Comparison of ENCODE assay signal across 8 cellular contexts in genomic region chr14:49975286-49975685, GRCh38.
DNase-seq lines count a peak whose midpoint lies in the region; ATAC-seq and TF ChIP-seq lines count a peak whose summit lies in the region.

No MANE protein-coding gene starts in this region.

- H3K4me3 ChIP-seq in SU-DHL-6 (ENCODE audit: insufficient read depth, low read length, poor library complexity, severe bottlenecking) (no peak overlapping the region), fibroblast of pulmonary artery (replicated peaks; ENCODE audit: low read depth, low read length) (no peak overlapping the region), spleen (no peak overlapping the region)

- H3K27ac ChIP-seq in SU-DHL-6 (ENCODE audit: low read depth, low read length) (peak overlapping the region; percentile 89), spleen (peak overlapping the region in 7 of 8 donors; percentile 46 to 96 (median 90))

- H2AFZ ChIP-seq in SU-DHL-6 (ENCODE audit: low read depth, low read length, severe bottlenecking), result no peak overlapping the region

- no peaks in the 10 kb centered on the region for H4K20me1 ChIP-seq in SU-DHL-6 (ENCODE audit: low read depth, low read length)

- ATAC-seq in GM19397 (IDR thresholded peaks at IDR 0.05; ENCODE audit: unreplicated experiment), result no peak

- TF ChIP-seq POLR2A in spleen (IDR thresholded peaks at IDR 0.05), result no peak

- H3K4me2 ChIP-seq in SU-DHL-6 (ENCODE audit: low read depth, low read length, poor library complexity, severe bottlenecking), result peak overlapping the region; percentile 53

- TF ChIP-seq CTCF in SU-DHL-6 (IDR thresholded peaks at IDR 0.05; ENCODE audit: insufficient read depth, low read length, poor library complexity, severe bottlenecking) (no peak), fibroblast of pulmonary artery (IDR thresholded peaks at IDR 0.05; ENCODE audit: low read length, missing control alignments) (no peak), spleen (IDR thresholded peaks at IDR 0.05 in 8 of 11, conservative IDR thresholded peaks at IDR 0.05 in 3 of 11) (no peak)

- peaks cover 43 to 99% (median 85%) of the 10 kb centered on the region in 6 donors for H3K4me1 ChIP-seq in spleen

- DNase-seq in GM04504 (ENCODE audit: low read depth) (peak; percentile 79), fibroblast of pulmonary artery (ENCODE audit: low read depth) (peak; percentile 89), spleen (no peak), NCI-H748 treated with DMSO at 0.1 percent for 48 hours (lab: John Stamatoyannopoulos, UW) (no peak), UCSD-AML1 (lab: John Stamatoyannopoulos, UW; ENCODE audit: unreplicated experiment) (no peak)
- no peak for DNase-seq in activated CD4-positive, alpha-beta T cell treated with anti-CD3 and anti-CD28 coated beads for 4 hours

- H3K36me3 ChIP-seq in SU-DHL-6 (ENCODE audit: low read length), result no peaks in the 10 kb centered on the region
- H3K36me3 ChIP-seq in spleen, result no peaks in the 10 kb centered on the region

- H3F3A ChIP-seq in SU-DHL-6 (ENCODE audit: insufficient read depth), result peaks cover 55% of the 10 kb centered on the region

- no peaks in the 10 kb centered on the region for H3K79me2 ChIP-seq in SU-DHL-6 (ENCODE audit: insufficient read depth, low read length)

- H3K9me3 ChIP-seq in SU-DHL-6 (ENCODE audit: insufficient read depth, low read length), result no peaks in the 10 kb centered on the region
- no peaks in the 10 kb centered on the region for H3K9me3 ChIP-seq in spleen

- WGBS in spleen, 5 donors, result 72 to 86% (median 74%) methylated on average over 2 of the region's 2 CpGs

- H3K27me3 ChIP-seq in SU-DHL-6 (ENCODE audit: low read length) (no peaks in the 10 kb centered on the region), spleen (replicated peaks in 1 of 7) (no peaks in the 10 kb centered on the region)

- intact Hi-C loops in spleen (cut with DNase I; ENCODE audit: low total_unique reads), result no loop called here

- H3K9ac ChIP-seq in SU-DHL-6 (ENCODE audit: low read length), result peak overlapping the region; percentile 12; the same call in 1 of the 2 replicates

- H3K9me2 ChIP-seq in SU-DHL-6 (replicated peaks; ENCODE audit: insufficient read depth, low read length), result no peaks in the 10 kb centered on the region

Comparison
In these comparisons a context has a peak if more than half of its experiments do, and no peak if none do; other contexts are left out.
1. DNase-seq: peak in GM04504 (single experiment) and fibroblast of pulmonary artery (single experiment); none in spleen (single experiment), NCI-H748 treated with DMSO at 0.1 percent for 48 hours (single experiment), activated CD4-positive, alpha-beta T cell treated with anti-CD3 and anti-CD28 coated beads for 4 hours (0 of 2) and UCSD-AML1 (single experiment).